18 cellular contexts compared by ENCODE assay signal in the genomic region with DNA sequence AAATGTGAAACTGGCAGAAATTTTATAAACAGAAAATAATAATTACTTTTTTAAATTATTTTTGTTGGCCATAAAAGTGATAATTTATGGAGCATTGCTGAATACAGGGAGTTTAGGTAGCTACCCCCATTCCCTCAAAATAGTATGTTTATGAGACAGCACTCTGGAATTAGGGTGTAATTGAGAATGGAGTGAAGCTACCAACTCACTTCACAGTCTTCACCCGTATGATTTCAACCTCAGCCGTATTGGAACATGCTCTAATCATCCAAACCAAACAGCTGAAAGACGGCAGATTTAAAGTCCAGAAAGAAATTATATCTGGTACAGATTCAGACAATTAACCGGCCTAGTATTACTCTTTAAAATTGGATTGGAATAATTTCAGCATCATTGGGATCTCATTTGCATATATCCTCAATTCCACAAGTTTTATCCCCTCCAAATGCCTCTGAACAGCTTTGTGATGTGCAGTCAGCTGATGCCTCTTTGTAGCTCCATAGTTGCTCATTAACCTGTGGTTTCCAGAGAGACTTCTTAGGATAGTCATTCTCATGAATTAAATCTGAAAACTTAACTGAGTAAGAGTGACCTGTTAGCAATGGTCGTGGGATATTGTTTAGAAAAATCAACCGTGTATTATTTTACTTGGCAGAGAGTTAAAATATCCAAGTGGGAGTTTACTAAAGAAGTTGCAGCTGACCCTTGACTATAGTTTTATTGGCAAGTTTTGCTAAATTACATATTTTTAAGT. TPM values are rescaled to one million over a fixed set of nuclear protein-coding genes. Genes with fewer than 3 reads are reported as not detected.
DNase-seq lines count a peak whose midpoint lies in the region; ATAC-seq, FAIRE-seq and TF ChIP-seq lines count a peak whose summit lies in the region.
"Had no signal": no experiment of that assay in that cellular context is flagged by ENCODE, and none has a peak within 500 bp of the region (broad histone marks: within the 10 kb centered on the region; RNA-seq: fewer than 3 reads in every experiment).

No MANE protein-coding gene starts in this region.

- H3K4me1 Mint-ChIP-seq in MCF 10A (ENCODE audit: insufficient read depth, unreplicated experiment), result peaks cover 25% of the 10 kb centered on the region
- H3K4me1 Mint-ChIP-seq: activated B cell treated with CpG ODN at 0.5 μM for 24 hours had no signal

- CTCF ChIA-PET in MCF 10A (lab: Yijun Ruan, JAX), result interaction anchor here (0.7 to 2.1 kb wide), 13 partner anchors 15 to 1234 kb away, joined by 3 to 10 read pairs (median 3); no protein-coding TSS in a partner anchor

- H3K4me1 ChIP-seq in breast epithelium, result peaks cover 0 to 13% of the 10 kb centered on the region in 2 donors
- peaks cover 19% of the 10 kb centered on the region for H3K4me1 ChIP-seq in adipocyte (ENCODE audit: control insufficient read depth, insufficient read depth, low read length)
- H3K4me1 ChIP-seq in hepatocyte (ENCODE audit: insufficient read depth), result peaks cover 7% of the 10 kb centered on the region
- H3K4me1 ChIP-seq in uterus, result peaks cover 3 to 5% of the 10 kb centered on the region in 2 donors

- WGBS in hepatocyte (ENCODE audit: low lambda C conversion rate, missing lambda C conversion rate), result 89% methylated on average over 6 of the region's 6 CpGs

- H2AFZ ChIP-seq in hepatocyte, result no peak overlapping the region

- no peak overlapping the region for H3K9ac ChIP-seq in adipocyte (ENCODE audit: low read length)

- H3K9me3 Mint-ChIP-seq in MCF 10A (ENCODE audit: unreplicated experiment), result no peaks in the 10 kb centered on the region
- H3K9me3 Mint-ChIP-seq: activated B cell treated with CpG ODN at 0.5 μM for 24 hours had no signal

- H4K20me1 ChIP-seq in hepatocyte (ENCODE audit: insufficient read depth, poor library complexity, severe bottlenecking), result no peaks in the 10 kb centered on the region

- no peaks in the 10 kb centered on the region for H3K27me3 Mint-ChIP-seq in MCF 10A (ENCODE audit: insufficient read depth, unreplicated experiment)
- H3K27me3 Mint-ChIP-seq: activated B cell treated with CpG ODN at 0.5 μM for 24 hours; activated naive CD4-positive, alpha-beta T cell treated with anti-CD3 and anti-CD28 coated beads, Interleukin-2, amount 10 ng/mL, durations not matched to agents 7 days and 5 days had no signal

- no peaks in the 10 kb centered on the region for H3K79me2 ChIP-seq in hepatocyte

- ATAC-seq in GM21360 (IDR thresholded peaks at IDR 0.05; ENCODE audit: unreplicated experiment), result no peak

- DNase-seq in MCF 10A (ENCODE audit: unreplicated experiment), result peak; percentile 19
- no peak for DNase-seq in breast epithelium (ENCODE audit: low spot score in 2 of 2)
- DNase-seq in adipocyte (ENCODE audit: low read depth), result peak; percentile 20
- DNase-seq in hepatocyte (ENCODE audit: low spot score), result no peak
- no peak for DNase-seq in uterus
- no peak for DNase-seq in GM12891 (ENCODE audit: insufficient read length, low spot score)
- no peak for DNase-seq in WERI-Rb-1
- DNase-seq: 8988T; activated B cell treated with CpG ODN at 0.5 μM for 24 hours; activated naive CD4-positive, alpha-beta T cell treated with anti-CD3 and anti-CD28 coated beads, Interleukin-2, amount 10 ng/mL, durations not matched to agents 7 days and 5 days; NCI-H1105 treated with DMSO at 0.1 percent for 48 hours; small intestine had no signal

- H3K36me3 Mint-ChIP-seq in MCF 10A (ENCODE audit: insufficient read depth, unreplicated experiment), result peaks cover 14% of the 10 kb centered on the region

- FAIRE-seq in GM12891 (lab: Jason Lieb, UNC), result no peak
- FAIRE-seq: small intestine had no signal

- peak overlapping the region; percentile 50 for H3K4me3 Mint-ChIP-seq in MCF 10A (ENCODE audit: unreplicated experiment)
- H3K4me3 Mint-ChIP-seq: activated B cell treated with CpG ODN at 0.5 μM for 24 hours; activated naive CD4-positive, alpha-beta T cell treated with anti-CD3 and anti-CD28 coated beads, Interleukin-2, amount 10 ng/mL, durations not matched to agents 7 days and 5 days had no signal

- POLR2A ChIA-PET in MCF 10A (lab: Yijun Ruan, JAX), result interaction anchor here (0.6 to 2.4 kb wide), 15 partner anchors 11 to 239 kb away, joined by 3 to 10 read pairs (median 5); no protein-coding TSS in a partner anchor

- no peak for TF ChIP-seq POLR2A in breast epithelium (IDR thresholded peaks at IDR 0.05)
- TF ChIP-seq POLR2A in uterus (IDR thresholded peaks at IDR 0.05), result no peak
- no peak for TF ChIP-seq POLR2A in GM12891 (IDR thresholded peaks at IDR 0.05; ENCODE audit: low read depth, low read length)

- H3K9me3 ChIP-seq in breast epithelium (no peaks in the 10 kb centered on the region), adipocyte (ENCODE audit: control insufficient read depth, low read length) (no peaks in the 10 kb centered on the region), hepatocyte (ENCODE audit: low read depth) (no peaks in the 10 kb centered on the region), uterus (no peaks in the 10 kb centered on the region), WERI-Rb-1 (ENCODE audit: severe bottlenecking) (no peaks in the 10 kb centered on the region)
- H3K9me3 ChIP-seq: Caco-2, neutrophil had no signal

- H3K4me3 ChIP-seq in breast epithelium (no peak overlapping the region), adipocyte (ENCODE audit: low read length) (no peak overlapping the region), hepatocyte (no peak overlapping the region), uterus (no peak overlapping the region), WERI-Rb-1 (ENCODE audit: low read depth, low read length) (no peak overlapping the region)
- H3K4me3 ChIP-seq: lung, SK-N-MC had no signal

- no peak overlapping the region for H3K4me2 ChIP-seq in hepatocyte

- H3K27ac Mint-ChIP-seq in MCF 10A (ENCODE audit: low read depth, unreplicated experiment), result peak overlapping the region; percentile 90
- H3K27ac Mint-ChIP-seq: activated B cell treated with CpG ODN at 0.5 μM for 24 hours; activated naive CD4-positive, alpha-beta T cell treated with anti-CD3 and anti-CD28 coated beads, Interleukin-2, amount 10 ng/mL, durations not matched to agents 7 days and 5 days had no signal

- H3K27me3 ChIP-seq in breast epithelium (no peaks in the 10 kb centered on the region), adipocyte (replicated peaks; ENCODE audit: control insufficient read depth, insufficient read depth, low read length) (no peaks in the 10 kb centered on the region), hepatocyte (no peaks in the 10 kb centered on the region), uterus (no peaks in the 10 kb centered on the region), WERI-Rb-1 (ENCODE audit: insufficient read depth, low read depth, severe bottlenecking) (no peaks in the 10 kb centered on the region)
- H3K27me3 ChIP-seq: neutrophil had no signal

- BruUV-seq in MCF 10A (replicated peaks; lab: Mats Ljungman, UMichigan), result no TSS peak

- no peak for TF ChIP-seq CTCF in MCF 10A (IDR thresholded peaks at IDR 0.05; ENCODE audit: unreplicated experiment)
- no peak for TF ChIP-seq CTCF in breast epithelium (IDR thresholded peaks at IDR 0.05)
- TF ChIP-seq CTCF in hepatocyte (IDR thresholded peaks at IDR 0.05; ENCODE audit: poor library complexity), result no peak
- no peak for TF ChIP-seq CTCF in uterus (IDR thresholded peaks at IDR 0.05)
- TF ChIP-seq CTCF in WERI-Rb-1 (IDR thresholded peaks at IDR 0.05; ENCODE audit: low read depth, low read length), result no peak

- H3K27ac ChIP-seq in breast epithelium (peak overlapping the region in 1 of 2 donors; percentile 54), hepatocyte (peak overlapping the region; percentile 50), uterus (peak overlapping the region; percentile 44 to 57), WERI-Rb-1 (no peak overlapping the region)
- H3K27ac ChIP-seq: neutrophil, SK-N-MC had no signal

- no peaks in the 10 kb centered on the region for H3K9me2 ChIP-seq in hepatocyte (replicated peaks; ENCODE audit: insufficient read depth)

- no peaks in the 10 kb centered on the region for H3K36me3 ChIP-seq in breast epithelium
- peaks cover 26% of the 10 kb centered on the region for H3K36me3 ChIP-seq in adipocyte (ENCODE audit: control insufficient read depth, insufficient read depth, low read length, severe bottlenecking)
- no peaks in the 10 kb centered on the region for H3K36me3 ChIP-seq in hepatocyte (replicated peaks; ENCODE audit: insufficient read depth, low read depth)
- no peaks in the 10 kb centered on the region for H3K36me3 ChIP-seq in uterus
- 0 out of 2 replicates have a peak, but pooled peaks cover 2% of the 10 kb centered on the region for H3K36me3 ChIP-seq in WERI-Rb-1

- intact Hi-C loops in MCF 10A (cut with micrococcal nuclease), result loop anchor here (1.0 to 10.0 kb wide), 4 partner anchors 91 to 309 kb away; no protein-coding TSS in a partner anchor
- intact Hi-C loops in breast epithelium (cut with DNase I; ENCODE audit: low total_unique reads), result no loop called here
- intact Hi-C loops in uterus (cut with DNase I; ENCODE audit: low total_unique reads), result no loop called here

TF ChIP-seq in GM12891, 5 proteins besides CTCF, POLR2A, EP300 and RAD21:
- TF ChIP-seq TAF1 (IDR thresholded peaks at IDR 0.05; ENCODE audit: low read depth, low read length), result no peak
- no peak for TF ChIP-seq SPI1 (IDR thresholded peaks at IDR 0.05; ENCODE audit: low read depth, low read length)
- no peak for TF ChIP-seq POLR2AphosphoS5 (IDR thresholded peaks at IDR 0.05; ENCODE audit: low read depth, low read length)
- TF ChIP-seq PAX5 (IDR thresholded peaks at IDR 0.05; ENCODE audit: insufficient read depth, low read length, severe bottlenecking), result no peak
- TF ChIP-seq POU2F2 (IDR thresholded peaks at IDR 0.05; ENCODE audit: low read depth, low read length), result no peak

RNA-seq across cellular contexts. Expression of a gene that starts 59.1 kb away (rescaled TPM):
- not detected in 2 replicates for total RNA-seq in MCF 10A (2022)
- total RNA-seq in breast epithelium, result not detected
- 0.17 TPM in 1 of 2 replicates, not detected in the other for total RNA-seq in hepatocyte
- not detected in 2 replicates for polyA plus RNA-seq in hepatocyte
- not detected for total RNA-seq in uterus
- not detected for polyA plus RNA-seq in GM12891 (2012; ENCODE audit: low read depth, missing spikeins)
- total RNA-seq: activated B cell treated with CpG ODN at 0.5 μM for 24 hours, lung, subcutaneous adipose tissue had no signal

Comparison
In these comparisons a context has a peak if more than half of its experiments do, and no peak if none do; other contexts are left out.
1. DNase-seq: peak in MCF 10A (single experiment) and adipocyte (single experiment); none in breast epithelium (0 of 2), hepatocyte (single experiment), uterus (0 of 2), GM12891 (single experiment) and WERI-Rb-1 (single experiment).